In the genomic region with DNA sequence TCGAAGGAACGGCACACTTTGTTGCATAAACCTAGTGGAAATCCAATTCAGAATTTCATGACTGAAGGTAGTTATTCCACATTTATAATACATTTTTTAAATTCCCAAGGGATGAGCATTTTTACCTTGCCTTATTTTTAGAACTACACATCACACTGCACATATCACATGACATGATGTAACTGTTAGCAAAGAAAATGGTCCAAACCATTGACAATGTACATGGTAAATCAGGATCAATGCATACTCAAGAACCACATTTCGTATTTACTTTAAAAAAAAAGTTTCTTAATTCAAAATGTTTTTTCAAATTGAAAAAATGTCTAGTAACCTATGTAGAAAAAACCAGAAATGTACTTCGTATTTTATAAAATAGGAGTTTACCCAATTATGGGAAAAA, we compare ENCODE assay signal across 8 cellular contexts. TPM values are rescaled to one million over a fixed set of nuclear protein-coding genes. Genes with fewer than 3 reads are reported as not detected.
DNase-seq lines count a peak whose midpoint lies in the region; ATAC-seq, FAIRE-seq and TF ChIP-seq lines count a peak whose summit lies in the region.

No MANE protein-coding gene starts in this region.

- H3K4me1 ChIP-seq in adipocyte (ENCODE audit: control insufficient read depth, insufficient read depth, low read length) (peaks cover 49% of the 10 kb centered on the region), keratinocyte (ENCODE audit: control insufficient read depth, extremely low read depth, insufficient read depth, low read length) (peaks cover 35% of the 10 kb centered on the region), thoracic aorta (ENCODE audit: control insufficient read depth in 1 of 2, low read depth in 2 of 2) (peaks cover 45 to 61% of the 10 kb centered on the region in 2 donors), small intestine (ENCODE audit: control insufficient read depth in 2 of 2, insufficient read depth in 1 of 2, low read depth in 1 of 2, low read length in 1 of 2) (peaks cover 3 to 12% of the 10 kb centered on the region in 2 donors)

- H3K4me3 ChIP-seq in adipocyte (ENCODE audit: low read length) (peak overlapping the region; percentile 97), keratinocyte (ENCODE audit: control insufficient read depth in 2 of 3, extremely low read depth in 1 of 3, insufficient read depth in 2 of 3, low read depth in 1 of 3, low read length in 3 of 3) (peak overlapping the region; percentile 65 to 99 (median 98)), thoracic aorta (peak overlapping the region; percentile 93), small intestine (ENCODE audit: low read depth in 1 of 2, low read length in 2 of 2) (peak overlapping the region in 1 of 2 donors; percentile 28)

- H3K27me3 ChIP-seq in adipocyte (replicated peaks; ENCODE audit: control insufficient read depth, insufficient read depth, low read length) (no peaks in the 10 kb centered on the region), keratinocyte (ENCODE audit: control insufficient read depth, extremely low read depth, insufficient read depth, low read length) (no peaks in the 10 kb centered on the region), thoracic aorta (replicated peaks; ENCODE audit: insufficient read depth) (no peaks in the 10 kb centered on the region), small intestine (ENCODE audit: control insufficient read depth in 2 of 2, insufficient read depth in 2 of 2, low read length in 2 of 2) (no peaks in the 10 kb centered on the region)

- H3K4me1 Mint-ChIP-seq in activated T-cell treated with anti-CD3 and anti-CD28 coated beads, Interleukin-2, amount 50 U/mL, for 4 hours (ENCODE audit: low read depth), result peaks cover 68% of the 10 kb centered on the region

- no peaks in the 10 kb centered on the region for H3K36me3 Mint-ChIP-seq in activated T-cell treated with anti-CD3 and anti-CD28 coated beads, Interleukin-2, amount 50 U/mL, for 4 hours (ENCODE audit: insufficient read depth)

- H3K9me3 ChIP-seq in adipocyte (ENCODE audit: control insufficient read depth, low read length) (no peaks in the 10 kb centered on the region), keratinocyte (ENCODE audit: control insufficient read depth, low read depth, low read length) (no peaks in the 10 kb centered on the region), thoracic aorta (no peaks in the 10 kb centered on the region), small intestine (ENCODE audit: control insufficient read depth, low read depth) (no peaks in the 10 kb centered on the region)

- H3K79me2 ChIP-seq in keratinocyte (ENCODE audit: control insufficient read depth, insufficient read depth, low read length), result peaks cover 83% of the 10 kb centered on the region

- peak overlapping the region; percentile 95 for H3K4me3 Mint-ChIP-seq in activated T-cell treated with anti-CD3 and anti-CD28 coated beads, Interleukin-2, amount 50 U/mL, for 4 hours

- H2AFZ ChIP-seq in keratinocyte (ENCODE audit: control insufficient read depth, low read length), result no peak overlapping the region

- H3K9ac ChIP-seq in adipocyte (ENCODE audit: low read length), result peak overlapping the region; percentile 97
- H3K9ac ChIP-seq in keratinocyte (ENCODE audit: control insufficient read depth, extremely low read depth, insufficient read depth, low read length), result peak overlapping the region; percentile 99

- peaks cover 4% of the 10 kb centered on the region for H3K9me1 ChIP-seq in keratinocyte (ENCODE audit: control insufficient read depth, extremely low read depth, insufficient read depth, low read length)

- WGBS in small intestine, 3 donors, result 16 to 24% (median 19%) methylated on average over 4 of the region's 4 CpGs

- H3K9me3 Mint-ChIP-seq in activated T-cell treated with anti-CD3 and anti-CD28 coated beads, Interleukin-2, amount 50 U/mL, for 4 hours, result no peaks in the 10 kb centered on the region

- ATAC-seq in activated T-cell treated with anti-CD3 and anti-CD28 coated beads, Interleukin-2, amount 50 U/mL, for 4 hours, result no peak
- no peak for ATAC-seq in thoracic aorta (ENCODE audit: insufficient number of reproducible peaks, low FRiP score, low read depth)
- ATAC-seq in esophagus mucosa, result no peak

- TF ChIP-seq CTCF in keratinocyte (optimal IDR thresholded peaks at IDR 0.05 in 1 of 3, IDR thresholded peaks at IDR 0.05 in 1 of 3, conservative IDR thresholded peaks at IDR 0.05 in 1 of 3; ENCODE audit: extremely low read depth in 1 of 3, insufficient read depth in 2 of 3, low read length in 3 of 3) (no peak), thoracic aorta (IDR thresholded peaks at IDR 0.05) (no peak)

- FAIRE-seq in keratinocyte (lab: Jason Lieb, UNC) (no peak), small intestine (lab: Jason Lieb, UNC) (no peak)

- no peaks in the 10 kb centered on the region for H3K27me3 Mint-ChIP-seq in activated T-cell treated with anti-CD3 and anti-CD28 coated beads, Interleukin-2, amount 50 U/mL, for 4 hours (ENCODE audit: low read depth)

- H3K36me3 ChIP-seq in adipocyte (ENCODE audit: control insufficient read depth, insufficient read depth, low read length, severe bottlenecking), result no peaks in the 10 kb centered on the region
- H3K36me3 ChIP-seq in keratinocyte (ENCODE audit: control insufficient read depth in 2 of 2, extremely low read depth in 1 of 2, insufficient read depth in 2 of 2, low read length in 2 of 2), result peaks cover 0 to 5% of the 10 kb centered on the region in 2 experiments
- H3K36me3 ChIP-seq in thoracic aorta, result no peaks in the 10 kb centered on the region
- no peaks in the 10 kb centered on the region for H3K36me3 ChIP-seq in small intestine (ENCODE audit: control insufficient read depth in 2 of 2, insufficient read depth in 2 of 2, low read length in 2 of 2)

- H3K4me2 ChIP-seq in keratinocyte (ENCODE audit: control insufficient read depth, extremely low read depth, insufficient read depth, low read depth, low read length), result peak overlapping the region; percentile 98

- H4K20me1 ChIP-seq in keratinocyte (ENCODE audit: control insufficient read depth, extremely low read depth, insufficient read depth, low read length), result peaks cover 33% of the 10 kb centered on the region

- H3K27ac ChIP-seq in keratinocyte (ENCODE audit: control insufficient read depth, insufficient read depth, low read length), result peak overlapping the region; percentile 99
- peak overlapping the region in 1 of 2 donors; percentile 97 for H3K27ac ChIP-seq in thoracic aorta
- no peak overlapping the region for H3K27ac ChIP-seq in small intestine (ENCODE audit: low read depth in 1 of 2, low read length in 1 of 2)

- no peak for DNase-seq in activated T-cell treated with anti-CD3 and anti-CD28 coated beads, Interleukin-2, amount 50 U/mL, for 4 hours
- DNase-seq in activated T-cell treated with anti-CD3 and anti-CD28 coated beads for 4 hours, result no peak
- DNase-seq in adipocyte (ENCODE audit: low read depth), result peak; percentile 50
- no peak for DNase-seq in keratinocyte (ENCODE audit: low read depth, low spot score)
- DNase-seq in thoracic aorta (ENCODE audit: low spot score), result no peak
- DNase-seq in small intestine, result no peak
- DNase-seq in effector CD4-positive, alpha-beta T cell, result no peak

- dilution Hi-C loops in keratinocyte (cut with MboI; ENCODE audit: extremely low pct_ligation_motif_present, low sequenced_read_pairs), result no loop called here

RNA-seq across cellular contexts. Expression of a gene that starts 2.5 kb away (rescaled TPM):
- total RNA-seq in activated T-cell treated with anti-CD3 and anti-CD28 coated beads, Interleukin-2, amount 50 U/mL, for 4 hours, result 10 to 100 TPM; 44.1 to 58.1 (median 47.7) TPM
- polyA plus RNA-seq in keratinocyte, result 10.2 to 17.6 TPM (median 13.7 TPM) in 3 replicates
- 28.4 TPM for polyA plus RNA-seq in keratinocyte (2011; ENCODE audit: low read depth)
- polyA plus RNA-seq in keratinocyte (2011; cell fraction: cytosol; rRNA removed), result 10.7 and 18.2 TPM in 2 replicates
- 63.4 and 68.9 TPM in 2 replicates for polyA plus RNA-seq in keratinocyte (2011; cell fraction: nucleus; rRNA removed)
- 12.8 and 26.5 TPM in 2 replicates for polyA plus RNA-seq in keratinocyte (2012; ENCODE audit: low replicate concordance)
- polyA minus RNA-seq in keratinocyte, result 34.9 to 104 TPM (median 73.7 TPM) in 3 replicates
- polyA minus RNA-seq in keratinocyte (2011; cell fraction: cytosol; rRNA and poly(A)+ RNA removed), result 44.5 TPM
- polyA minus RNA-seq in keratinocyte (2011; cell fraction: nucleus; rRNA and poly(A)+ RNA removed), result 91.0 and 157 TPM in 2 replicates
- 100 to 1,000 TPM in 1 of 2 donors, 10 to 100 TPM in 1; 86.5 to 102 TPM for total RNA-seq in thoracic aorta
- total RNA-seq in esophagus mucosa, result 56.2 TPM
- polyA plus RNA-seq in small intestine, result 10 to 100 TPM; 12.7 to 24.2 (median 16.2) TPM
